ENCODE assay signal across 1 cellular context in genomic region chr3:12070098-12070497, GRCh38.
TF ChIP-seq lines count a peak whose summit lies in the region.

No MANE protein-coding gene starts in this region.

TF ChIP-seq in SK-N-SH, 30 proteins besides CTCF, POLR2A, EP300 and RAD21:
- no peak for TF ChIP-seq SIN3A (IDR thresholded peaks at IDR 0.05; ENCODE audit: borderline replicate concordance, low read depth, low read length)
- no peak for TF ChIP-seq JUND (IDR thresholded peaks at IDR 0.05)
- no peak for TF ChIP-seq NRF1 (IDR thresholded peaks at IDR 0.05; ENCODE audit: low read depth, low read length)
- no peak for TF ChIP-seq TCF12 (IDR thresholded peaks at IDR 0.05)
- no peak for TF ChIP-seq NFIC (IDR thresholded peaks at IDR 0.05; ENCODE audit: borderline replicate concordance)
- no peak for TF ChIP-seq GABPA (IDR thresholded peaks at IDR 0.05; ENCODE audit: low read depth)
- TF ChIP-seq FOSL2 (IDR thresholded peaks at IDR 0.05; ENCODE audit: borderline replicate concordance, low read depth) = no peak
- no peak for TF ChIP-seq GATA2 (CRISPR knock-in tag; IDR thresholded peaks at IDR 0.05)
- no peak for TF ChIP-seq REST (IDR thresholded peaks at IDR 0.05; ENCODE audit: low read depth, low read length)
- TF ChIP-seq MAX (IDR thresholded peaks at IDR 0.05; ENCODE audit: low read depth) = no peak
- TF ChIP-seq, protein P1, sequence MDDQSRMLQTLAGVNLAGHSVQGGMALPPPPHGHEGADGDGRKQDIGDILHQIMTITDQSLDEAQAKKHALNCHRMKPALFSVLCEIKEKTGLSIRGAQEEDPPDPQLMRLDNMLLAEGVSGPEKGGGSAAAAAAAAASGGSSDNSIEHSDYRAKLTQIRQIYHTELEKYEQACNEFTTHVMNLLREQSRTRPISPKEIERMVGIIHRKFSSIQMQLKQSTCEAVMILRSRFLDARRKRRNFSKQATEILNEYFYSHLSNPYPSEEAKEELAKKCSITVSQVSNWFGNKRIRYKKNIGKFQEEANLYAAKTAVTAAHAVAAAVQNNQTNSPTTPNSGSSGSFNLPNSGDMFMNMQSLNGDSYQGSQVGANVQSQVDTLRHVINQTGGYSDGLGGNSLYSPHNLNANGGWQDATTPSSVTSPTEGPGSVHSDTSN (IDR thresholded peaks at IDR 0.05) = no peak
- TF ChIP-seq TEAD4 (IDR thresholded peaks at IDR 0.05; ENCODE audit: borderline replicate concordance, insufficient read depth) = no peak
- no peak for TF ChIP-seq ZBTB33 (IDR thresholded peaks at IDR 0.05; ENCODE audit: borderline replicate concordance, low read depth)
- TF ChIP-seq FOXM1 (IDR thresholded peaks at IDR 0.05; ENCODE audit: low read depth) = no peak
- no peak for TF ChIP-seq IRF3 (IDR thresholded peaks at IDR 0.05; ENCODE audit: low read depth, low read length)
